In the genomic region with DNA sequence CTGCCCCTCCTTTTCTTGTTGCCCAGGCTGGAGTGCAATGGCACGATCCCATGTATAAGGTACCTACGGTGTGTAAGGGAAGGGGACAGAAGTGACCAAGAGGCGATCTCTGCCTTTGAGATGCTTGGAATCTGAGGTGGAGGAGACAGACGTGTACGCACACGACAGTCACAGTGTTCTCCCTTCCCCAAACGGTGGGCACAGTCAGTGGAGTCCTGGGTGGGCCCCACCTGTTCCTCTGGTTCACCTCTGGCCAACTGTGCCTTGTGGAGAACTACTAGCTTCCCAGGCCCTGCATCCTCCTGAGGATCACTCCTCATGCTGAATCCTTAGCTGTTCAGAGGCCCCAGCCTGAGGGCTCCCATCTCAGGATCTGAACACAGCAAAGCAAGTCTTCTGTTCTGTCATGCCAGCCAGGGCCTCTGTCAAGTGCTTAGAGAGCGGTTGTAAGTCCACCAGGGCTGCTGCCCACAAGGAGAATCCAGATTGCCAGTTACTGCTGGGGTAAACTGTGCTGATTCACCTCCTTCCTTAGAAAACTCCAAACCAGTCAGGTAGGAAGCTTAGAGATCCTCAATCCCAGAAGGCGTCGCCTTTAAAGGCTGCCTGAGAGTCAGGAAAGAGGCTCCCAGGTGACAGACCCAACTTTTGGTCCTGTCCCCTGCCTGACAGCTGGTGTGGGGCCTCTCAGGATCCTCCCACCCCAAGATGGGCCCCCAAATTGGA, we compare ENCODE assay signal across 10 cellular contexts. TPM values are rescaled to one million over a fixed set of nuclear protein-coding genes. Genes with fewer than 3 reads are reported as not detected.
DNase-seq lines count a peak whose midpoint lies in the region; ATAC-seq and TF ChIP-seq lines count a peak whose summit lies in the region.
"Had no signal": no experiment of that assay in that cellular context is flagged by ENCODE, and none has a peak within 500 bp of the region (broad histone marks: within the 10 kb centered on the region; RNA-seq: fewer than 3 reads in every experiment).

No MANE protein-coding gene starts in this region.

- no peaks in the 10 kb centered on the region for H3K27me3 Mint-ChIP-seq in progenitor cell of endocrine pancreas

- H3F3A ChIP-seq in PC-9 (ENCODE audit: insufficient read depth, low read depth), result no peaks in the 10 kb centered on the region; the same call in 1 of the 2 replicates

- peak overlapping the region; percentile 89 for H3K4me2 ChIP-seq in DND-41 (ENCODE audit: insufficient read depth, low read length)
- peak overlapping the region; percentile 89 for H3K4me2 ChIP-seq in PC-9

- peak overlapping the region; percentile 81 for H3K9ac ChIP-seq in DND-41 (ENCODE audit: low read depth, low read length)

- H3K36me3 ChIP-seq in DND-41 (ENCODE audit: insufficient read depth, low read length) (peaks cover 10% of the 10 kb centered on the region), PC-9 (ENCODE audit: low read depth) (peaks cover 8% of the 10 kb centered on the region; the same call in 1 of the 2 replicates)

- peak overlapping the region; percentile 53 for H3K27ac Mint-ChIP-seq in progenitor cell of endocrine pancreas

- no TSS peak for BruUV-seq in PC-9 (replicated peaks; lab: Mats Ljungman, UMichigan)

- H3K4me1 ChIP-seq in DND-41 (ENCODE audit: insufficient read depth, low read length) (peaks cover 34% of the 10 kb centered on the region), PC-9 (replicated peaks; ENCODE audit: insufficient read depth) (peaks cover 44% of the 10 kb centered on the region)

- no peak for ATAC-seq in DND-41 (ENCODE audit: insufficient read depth, low read depth)

- peaks cover 62% of the 10 kb centered on the region for H3K79me2 ChIP-seq in DND-41 (ENCODE audit: insufficient read depth, low read length)
- peaks cover 65% of the 10 kb centered on the region for H3K79me2 ChIP-seq in PC-9 (ENCODE audit: low read depth)

- H3K9me3 ChIP-seq in DND-41 (ENCODE audit: insufficient read depth, low read length, severe bottlenecking) (no peaks in the 10 kb centered on the region), PC-9 (ENCODE audit: insufficient read depth, low read depth) (no peaks in the 10 kb centered on the region)

- H3K27me3 ChIP-seq in DND-41 (ENCODE audit: insufficient read depth, low read length, poor library complexity) (no peaks in the 10 kb centered on the region), PC-9 (ENCODE audit: insufficient read depth, low read depth) (no peaks in the 10 kb centered on the region)

- H4K20me1 ChIP-seq in DND-41 (ENCODE audit: insufficient read depth, low read length) (peaks cover 40% of the 10 kb centered on the region), PC-9 (ENCODE audit: insufficient read depth) (peaks cover 6% of the 10 kb centered on the region; the same call in 1 of the 2 replicates)

- intact Hi-C loops in PC-9 (cut with micrococcal nuclease; ENCODE audit: unreplicated experiment), result no loop called here

- H3K4me3 ChIP-seq in DND-41 (ENCODE audit: low read depth in 1 of 2, low read length in 2 of 2) (peak overlapping the region; percentile 82 to 96; a peak in 3 of 4 replicates), PC-9 (peak overlapping the region; percentile 96)

- H2AFZ ChIP-seq in DND-41 (ENCODE audit: low read depth, low read length), result no peak overlapping the region
- no peak overlapping the region for H2AFZ ChIP-seq in PC-9

- CTCF ChIA-PET in PC-9 (lab: Charles Lee), result no interaction called here

- H3K4me1 Mint-ChIP-seq in progenitor cell of endocrine pancreas (ENCODE audit: low read depth), result peaks cover 8% of the 10 kb centered on the region

- H3K9me3 Mint-ChIP-seq in progenitor cell of endocrine pancreas (ENCODE audit: low read depth), result no peaks in the 10 kb centered on the region

- H3K9me2 ChIP-seq in PC-9 (ENCODE audit: insufficient read depth), result no peaks in the 10 kb centered on the region

- peak overlapping the region; percentile 84 for H3K4me3 Mint-ChIP-seq in progenitor cell of endocrine pancreas (ENCODE audit: low read depth)

- no peaks in the 10 kb centered on the region for H3K36me3 Mint-ChIP-seq in progenitor cell of endocrine pancreas (ENCODE audit: insufficient read depth)

- no peak for DNase-seq in DND-41
- DNase-seq in PC-9, result no peak
- DNase-seq in epithelial cell of prostate (ENCODE audit: low read depth, low spot score), result no peak
- no peak for DNase-seq in progenitor cell of endocrine pancreas (ENCODE audit: low spot score, unreplicated experiment)
- no peak for DNase-seq in NCI-H1048 (lab: John Stamatoyannopoulos, UW)
- DNase-seq in cerebellum (ENCODE audit: low spot score), result no peak
- DNase-seq in GM19240 (ENCODE audit: insufficient read length, low spot score), result no peak
- no peak for DNase-seq in NK-92 (lab: John Stamatoyannopoulos, UW; ENCODE audit: unreplicated experiment)
- DNase-seq: activated CD4-positive, alpha-beta T cell treated with anti-CD3 and anti-CD28 coated beads for 4 hours; hypothalamus had no signal

- POLR2A ChIA-PET in PC-9 (lab: Charles Lee; ENCODE audit: unreplicated experiment), result interaction anchor here (1.0 kb wide), 1 partner anchor 20 kb away, joined by 3 read pairs; the partner anchor contains the start of gene CENPA

- TF ChIP-seq CTCF in DND-41 (IDR thresholded peaks at IDR 0.05; ENCODE audit: borderline replicate concordance, extremely low read depth, low read length, poor library complexity, severe bottlenecking), result no peak
- TF ChIP-seq CTCF in PC-9 (conservative IDR thresholded peaks at IDR 0.05), result no peak
- no peak for TF ChIP-seq CTCF in progenitor cell of endocrine pancreas (IDR thresholded peaks at IDR 0.05; ENCODE audit: unreplicated experiment)

- H3K27ac ChIP-seq in DND-41 (ENCODE audit: low read length), result peak overlapping the region; percentile 88
- H3K27ac ChIP-seq in PC-9, result 0 out of 2 replicates have a peak overlapping the region, but pooled peaks have one; percentile 34
- peak overlapping the region; percentile 79 for H3K27ac ChIP-seq in epithelial cell of prostate

RNA-seq across cellular contexts. Expression of gene SLC35F6, which starts 1.6 kb away (rescaled TPM):
- 28.0 and 39.1 TPM in 2 replicates for total RNA-seq in PC-9 (2021)
- 19.2 and 19.9 TPM in 2 replicates for total RNA-seq in progenitor cell of endocrine pancreas
- 18.3 TPM for total RNA-seq in cerebellum

RNA-seq across cellular contexts. Expression of gene CENPA, which starts 20.2 kb away (rescaled TPM):
- total RNA-seq in PC-9 (2021) (43.6 and 48.8 TPM in 2 replicates), progenitor cell of endocrine pancreas (10.5 and 10.7 TPM in 2 replicates), cerebellum (4.6 TPM)

Comparison
In these comparisons a context has a peak if more than half of its experiments do, and no peak if none do; other contexts are left out.
1. H3K27ac ChIP-seq: peak in every context shown above with its lines; median percentile 88 in DND-41; 79 in epithelial cell of prostate; 34 in PC-9.